16 cellular contexts compared by ENCODE assay signal in the genomic region with DNA sequence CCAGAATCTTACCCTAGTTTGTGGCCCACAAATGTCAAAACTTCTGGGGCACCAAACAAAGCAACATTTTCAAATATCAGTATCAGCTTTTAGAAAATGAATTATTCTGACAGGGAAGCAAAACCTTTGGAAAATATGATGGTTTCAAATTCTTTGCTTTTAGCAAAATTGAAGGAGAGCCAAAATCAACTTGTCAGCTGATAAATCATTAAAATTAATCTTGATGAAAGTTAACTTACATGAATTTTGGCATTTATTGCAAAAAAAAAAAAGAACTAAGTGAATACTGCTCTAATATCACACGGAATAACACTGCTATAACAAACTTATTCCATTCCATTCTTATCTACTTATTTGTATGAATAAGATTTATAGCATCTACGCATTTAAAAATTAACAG.
DNase-seq lines count a peak whose midpoint lies in the region; ATAC-seq, FAIRE-seq and TF ChIP-seq lines count a peak whose summit lies in the region.
"Had no signal": no experiment of that assay in that cellular context is flagged by ENCODE, and none has a peak within 500 bp of the region (broad histone marks: within the 10 kb centered on the region; RNA-seq: fewer than 3 reads in every experiment).

No MANE protein-coding gene starts in this region.

- no peak overlapping the region for H3K4ac ChIP-seq in IMR-90 (ENCODE audit: low read depth, low read length)
- no peak overlapping the region for H3K4ac ChIP-seq in neuronal stem cell (ENCODE audit: low read length)

- H4K91ac ChIP-seq in IMR-90 (ENCODE audit: insufficient read depth, low read depth, low read length): no peak overlapping the region
- no peak overlapping the region for H4K91ac ChIP-seq in neuronal stem cell (ENCODE audit: low read depth, low read length, poor library complexity)

- in situ Hi-C loops in IMR-90 (cut with MboI; ENCODE audit: low sequenced_read_pairs): no loop called here

- FAIRE-seq in keratinocyte (lab: Jason Lieb, UNC): no peak
- FAIRE-seq: HTR-8/SVneo had no signal

- H3K18ac ChIP-seq in IMR-90 (ENCODE audit: low read depth, low read length) (peak overlapping the region; percentile 68; the same call in 1 of the 2 replicates), neuronal stem cell (ENCODE audit: low read length) (no peak overlapping the region)

- H2BK12ac ChIP-seq in neuronal stem cell (ENCODE audit: low read length): no peak overlapping the region

- BruUV-seq in IMR-90 (replicated peaks; lab: Mats Ljungman, UMichigan): no TSS peak

- no peaks in the 10 kb centered on the region for H3K9me3 ChIP-seq in IMR-90 (ENCODE audit: control insufficient read depth, insufficient read depth, low read length)
- H3K9me3 ChIP-seq in keratinocyte (ENCODE audit: control insufficient read depth, low read depth, low read length): no peaks in the 10 kb centered on the region
- H3K9me3 ChIP-seq in neuronal stem cell (replicated peaks in 1 of 2; ENCODE audit: control insufficient read depth in 2 of 2, insufficient read depth in 1 of 2, low read depth in 1 of 2, low read length in 2 of 2): no peaks in the 10 kb centered on the region
- H3K9me3 ChIP-seq: BLaER1 treated with 17β-estradiol and CSF1 and Interleukin-3, amounts not matched to agents 10 nM and 100 nM had no signal

- H4K5ac ChIP-seq in IMR-90 (ENCODE audit: low read depth, low read length): peak overlapping the region; percentile 47; the same call in 1 of the 2 replicates

- H2BK15ac ChIP-seq in IMR-90 (ENCODE audit: low read depth, low read length): no peak overlapping the region
- no peak overlapping the region for H2BK15ac ChIP-seq in neuronal stem cell (ENCODE audit: low read length)

- no peak overlapping the region for H3K27ac ChIP-seq in IMR-90 (ENCODE audit: insufficient read depth, low read length)
- no peak overlapping the region for H3K27ac ChIP-seq in keratinocyte (ENCODE audit: control insufficient read depth, insufficient read depth, low read length)
- H3K27ac ChIP-seq in RWPE1: no peak overlapping the region
- H3K27ac ChIP-seq in neuronal stem cell (replicated peaks; ENCODE audit: low read length): no peak overlapping the region
- H3K27ac ChIP-seq: BLaER1 treated with 17β-estradiol and CSF1 and Interleukin-3, amounts not matched to agents 10 nM and 100 nM had no signal

- H3K79me1 ChIP-seq in IMR-90 (ENCODE audit: low read depth in 1 of 2, low read length in 2 of 2) (no peaks in the 10 kb centered on the region), neuronal stem cell (ENCODE audit: low read depth, low read length) (no peaks in the 10 kb centered on the region)

- no peak overlapping the region for H2AK9ac ChIP-seq in IMR-90 (replicated peaks; ENCODE audit: low read depth, low read length, poor library complexity)

- CTCF ChIA-PET in IMR-90 (lab: Yijun Ruan, JAX) (interaction anchor here (0.6 to 1.2 kb wide), 2 partner anchors 14 to 143 kb away, joined by 3 to 4 read pairs; no protein-coding TSS in a partner anchor), RWPE1 (lab: Yijun Ruan, JAX) (no interaction called here)

- H4K8ac ChIP-seq in IMR-90 (ENCODE audit: low read depth in 2 of 2, low read length in 2 of 2) (no peak overlapping the region), neuronal stem cell (ENCODE audit: low read depth, low read length) (no peak overlapping the region)

- WGBS in IMR-90 (ENCODE audit: extremely low coverage in 2 of 2, insufficient read length in 1 of 2), 2 experiments: no CpG with 5 or more reads among the region's 2 CpGs
- no CpG with 5 or more reads among the region's 2 CpGs for WGBS in neuronal stem cell (ENCODE audit: extremely low coverage in 2 of 2, insufficient read length in 2 of 2, insufficient replicate concordance in 1 of 2), 2 donors

- H3K14ac ChIP-seq in IMR-90 (replicated peaks; ENCODE audit: low read depth, low read length) (no peak overlapping the region), neuronal stem cell (ENCODE audit: low read length) (no peak overlapping the region)

- ATAC-seq in IMR-90 (ENCODE audit: low read depth) (no peak), SK-N-SH treated with all-trans-retinoic acid at 6 μM for 48 hours (no peak)
- ATAC-seq: CD8-positive, alpha-beta T cell; HCT116 had no signal

- H3K4me3 ChIP-seq in IMR-90 (ENCODE audit: insufficient read depth, low read depth, low read length) (no peak overlapping the region), keratinocyte (ENCODE audit: control insufficient read depth in 2 of 3, extremely low read depth in 1 of 3, insufficient read depth in 2 of 3, low read depth in 1 of 3, low read length in 3 of 3) (no peak overlapping the region), neuronal stem cell (ENCODE audit: low read length in 2 of 2) (no peak overlapping the region)
- H3K4me3 ChIP-seq: BLaER1 treated with 17β-estradiol and CSF1 and Interleukin-3, amounts not matched to agents 10 nM and 100 nM had no signal

- H2AFZ ChIP-seq in IMR-90 (replicated peaks; ENCODE audit: low read length, poor library complexity) (no peak overlapping the region), keratinocyte (ENCODE audit: control insufficient read depth, low read length) (peak overlapping the region; percentile 43), neuronal stem cell (ENCODE audit: low read length) (no peak overlapping the region)

- POLR2A ChIA-PET in IMR-90 (lab: Charles Lee; ENCODE audit: unreplicated experiment) (no interaction called here), RWPE1 (lab: Yijun Ruan, JAX; ENCODE audit: low non-redundant PET) (no interaction called here)

- H2BK120ac ChIP-seq in IMR-90 (ENCODE audit: low read depth, low read length) (no peak overlapping the region), neuronal stem cell (ENCODE audit: low read depth, low read length) (no peak overlapping the region)

- H2AK5ac ChIP-seq in IMR-90 (ENCODE audit: low read depth, low read length) (no peak overlapping the region), neuronal stem cell (ENCODE audit: low read depth, low read length) (no peak overlapping the region)

- H3K9me1 ChIP-seq in IMR-90 (ENCODE audit: insufficient read depth, low read length) (no peaks in the 10 kb centered on the region), keratinocyte (ENCODE audit: control insufficient read depth, extremely low read depth, insufficient read depth, low read length) (no peaks in the 10 kb centered on the region)

- no peak for DNase-seq in IMR-90
- no peak for DNase-seq in keratinocyte (ENCODE audit: low read depth, low spot score)
- no peak for DNase-seq in RWPE1 (ENCODE audit: low spot score)
- no peak for DNase-seq in activated naive CD4-positive, alpha-beta T cell (lab: John Stamatoyannopoulos, UW)
- DNase-seq in neuronal stem cell (ENCODE audit: low spot score): no peak
- DNase-seq: Calu3; CD8-positive, alpha-beta T cell; DMS79 treated with DMSO at 0.1 percent for 48 hours; GF-D8; GOT3; H7; HFFc6 had no signal

- no peaks in the 10 kb centered on the region for H4K20me1 ChIP-seq in IMR-90 (ENCODE audit: insufficient read depth, low read length)
- H4K20me1 ChIP-seq in keratinocyte (ENCODE audit: control insufficient read depth, extremely low read depth, insufficient read depth, low read length): no peaks in the 10 kb centered on the region
- H4K20me1 ChIP-seq: BLaER1 treated with 17β-estradiol and CSF1 and Interleukin-3, amounts not matched to agents 10 nM and 100 nM had no signal

- H3K4me2 ChIP-seq in IMR-90 (ENCODE audit: low read depth, low read length): no peak overlapping the region
- no peak overlapping the region for H3K4me2 ChIP-seq in keratinocyte (ENCODE audit: control insufficient read depth, extremely low read depth, insufficient read depth, low read depth, low read length)
- no peak overlapping the region for H3K4me2 ChIP-seq in neuronal stem cell (ENCODE audit: insufficient read depth, low read length, poor library complexity, severe bottlenecking)
- H3K4me2 ChIP-seq: BLaER1 treated with 17β-estradiol and CSF1 and Interleukin-3, amounts not matched to agents 10 nM and 100 nM had no signal

- H3K36me3 ChIP-seq in IMR-90 (ENCODE audit: control insufficient read depth, insufficient read depth, low read length) (no peaks in the 10 kb centered on the region), keratinocyte (ENCODE audit: control insufficient read depth in 2 of 2, extremely low read depth in 1 of 2, insufficient read depth in 2 of 2, low read length in 2 of 2) (no peaks in the 10 kb centered on the region), neuronal stem cell (replicated peaks in 1 of 2; ENCODE audit: control insufficient read depth in 2 of 2, insufficient read depth in 2 of 2, low read length in 2 of 2) (no peaks in the 10 kb centered on the region)
- H3K36me3 ChIP-seq: BLaER1 treated with 17β-estradiol and CSF1 and Interleukin-3, amounts not matched to agents 10 nM and 100 nM had no signal

- intact Hi-C loops in IMR-90 (cut with micrococcal nuclease): no loop called here

- no peak for TF ChIP-seq RAD21 in IMR-90 (IDR thresholded peaks at IDR 0.05; ENCODE audit: low read length)

- dilution Hi-C loops in IMR-90 (cut with HindIII; ENCODE audit: low sequenced_read_pairs, unreplicated experiment) (no loop called here), keratinocyte (cut with MboI; ENCODE audit: extremely low pct_ligation_motif_present, low sequenced_read_pairs) (no loop called here)

- H3K23ac ChIP-seq in IMR-90 (ENCODE audit: low read depth, low read length) (no peak overlapping the region), neuronal stem cell (ENCODE audit: low read depth, low read length, poor library complexity) (no peak overlapping the region)

- peaks cover 5% of the 10 kb centered on the region for H3K4me1 ChIP-seq in IMR-90 (ENCODE audit: control insufficient read depth, insufficient read depth, low read length)
- no peaks in the 10 kb centered on the region for H3K4me1 ChIP-seq in keratinocyte (ENCODE audit: control insufficient read depth, extremely low read depth, insufficient read depth, low read length)
- H3K4me1 ChIP-seq in neuronal stem cell (ENCODE audit: control insufficient read depth in 2 of 2, insufficient read depth in 1 of 2, low read depth in 1 of 2, low read length in 2 of 2): no peaks in the 10 kb centered on the region

- H3K9ac ChIP-seq in IMR-90 (ENCODE audit: low read depth, low read length): no peak overlapping the region
- H3K9ac ChIP-seq in keratinocyte (ENCODE audit: control insufficient read depth, extremely low read depth, insufficient read depth, low read length): no peak overlapping the region
- no peak overlapping the region for H3K9ac ChIP-seq in neuronal stem cell (ENCODE audit: low read depth, low read length, poor library complexity)
- H3K9ac ChIP-seq: BLaER1 treated with 17β-estradiol and CSF1 and Interleukin-3, amounts not matched to agents 10 nM and 100 nM had no signal

- no peaks in the 10 kb centered on the region for H3K79me2 ChIP-seq in keratinocyte (ENCODE audit: control insufficient read depth, insufficient read depth, low read length)

- no peak for TF ChIP-seq CTCF in IMR-90 (conservative IDR thresholded peaks at IDR 0.05; ENCODE audit: low read depth, low read length)
- TF ChIP-seq CTCF in keratinocyte (optimal IDR thresholded peaks at IDR 0.05 in 1 of 3, IDR thresholded peaks at IDR 0.05 in 1 of 3, conservative IDR thresholded peaks at IDR 0.05 in 1 of 3; ENCODE audit: extremely low read depth in 1 of 3, insufficient read depth in 2 of 3, low read length in 3 of 3): no peak
- no peak for TF ChIP-seq CTCF in RWPE1 (conservative IDR thresholded peaks at IDR 0.05; ENCODE audit: low read depth)

- TF ChIP-seq POLR2A in IMR-90 (IDR thresholded peaks at IDR 0.05; ENCODE audit: low read depth, low read length): no peak

- no peak overlapping the region for H3K56ac ChIP-seq in IMR-90 (ENCODE audit: extremely low read depth, insufficient read depth, low read length)

- H2BK20ac ChIP-seq in IMR-90 (ENCODE audit: low read depth, low read length): no peak overlapping the region

- H3K27me3 ChIP-seq in IMR-90 (ENCODE audit: control insufficient read depth, insufficient read depth, low read length) (no peaks in the 10 kb centered on the region), keratinocyte (ENCODE audit: control insufficient read depth, extremely low read depth, insufficient read depth, low read length) (no peaks in the 10 kb centered on the region), neuronal stem cell (ENCODE audit: control insufficient read depth in 3 of 3, insufficient read depth in 3 of 3, low read depth in 1 of 3, low read length in 3 of 3) (no peaks in the 10 kb centered on the region)
- H3K27me3 ChIP-seq: BLaER1 treated with 17β-estradiol and CSF1 and Interleukin-3, amounts not matched to agents 10 nM and 100 nM had no signal

- no peak overlapping the region for H2BK5ac ChIP-seq in IMR-90 (ENCODE audit: low read depth, low read length, poor library complexity, severe bottlenecking)
- H2BK5ac ChIP-seq in neuronal stem cell (ENCODE audit: low read length): no peak overlapping the region
